ENCODE assay signal across 10 cellular contexts in the genomic region with DNA sequence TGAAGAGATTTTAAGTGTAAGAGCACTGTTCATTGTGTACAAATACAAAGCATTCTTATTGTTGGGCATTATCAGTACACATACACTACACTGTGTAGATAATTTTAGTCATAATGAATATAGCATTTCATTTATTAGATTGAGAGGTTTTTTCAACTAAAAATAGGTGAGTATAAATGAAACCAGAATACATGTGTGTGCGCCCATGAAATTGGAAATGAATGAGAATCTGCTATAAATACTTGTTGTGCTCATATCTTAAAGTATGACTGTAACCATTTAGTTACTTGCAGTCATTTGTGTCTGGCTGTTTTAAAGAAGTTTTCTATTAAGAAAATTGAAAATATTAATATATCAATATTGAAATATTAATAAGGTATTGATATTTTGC.
DNase-seq lines count a peak whose midpoint lies in the region; ATAC-seq, FAIRE-seq and TF ChIP-seq lines count a peak whose summit lies in the region.
"Had no signal": no experiment of that assay in that cellular context is flagged by ENCODE, and none has a peak within 500 bp of the region (broad histone marks: within the 10 kb centered on the region; RNA-seq: fewer than 3 reads in every experiment).

No MANE protein-coding gene starts in this region.

- POLR2A ChIA-PET in T-cell (lab: Charles Lee): no interaction called here

- H3K36me3 Mint-ChIP-seq in T-cell: no peaks in the 10 kb centered on the region

- TF ChIP-seq CTCF in breast epithelium (IDR thresholded peaks at IDR 0.05): no peak

- no peaks in the 10 kb centered on the region for H3K36me3 ChIP-seq in breast epithelium
- H3K36me3 ChIP-seq in H7 (replicated peaks; ENCODE audit: control insufficient read depth, insufficient read depth, low read length): no peaks in the 10 kb centered on the region

- CTCF ChIA-PET in T-cell (lab: Charles Lee): no interaction called here

- H3K9me3 Mint-ChIP-seq in T-cell: no peaks in the 10 kb centered on the region

- FAIRE-seq in islet of Langerhans (lab: Jason Lieb, UNC): peak; percentile 13

- ATAC-seq in GM18858 (IDR thresholded peaks at IDR 0.05; ENCODE audit: unreplicated experiment): peak; percentile 67
- ATAC-seq in GM21529 (IDR thresholded peaks at IDR 0.05; ENCODE audit: unreplicated experiment): peak; percentile 69
- ATAC-seq in HG03135 (IDR thresholded peaks at IDR 0.05; ENCODE audit: unreplicated experiment): peak; percentile 69
- no peak for ATAC-seq in T-cell (replicated peaks in 1 of 4)

- H3K27ac ChIP-seq in breast epithelium: no peak overlapping the region
- H3K27ac ChIP-seq: parathyroid adenoma had no signal

- no peak for DNase-seq in breast epithelium (ENCODE audit: low spot score in 2 of 2)
- no peak for DNase-seq in activated naive CD4-positive, alpha-beta T cell treated with Interleukin-2 at 50 U/mL for 16 hours
- no peak for DNase-seq in T-cell
- no peak for DNase-seq in H7
- DNase-seq: NCI-H510A treated with DMSO at 0.1 percent for 48 hours had no signal

- H3K27me3 ChIP-seq in breast epithelium (no peaks in the 10 kb centered on the region), H7 (ENCODE audit: control insufficient read depth, insufficient read depth, low read length) (no peaks in the 10 kb centered on the region)

- H3K27ac Mint-ChIP-seq in T-cell: no peak overlapping the region

- no peak overlapping the region for H3K4me3 Mint-ChIP-seq in T-cell

- no peaks in the 10 kb centered on the region for H3K4me1 ChIP-seq in breast epithelium
- H3K4me1 ChIP-seq: parathyroid adenoma had no signal

- TF ChIP-seq POLR2A in breast epithelium (IDR thresholded peaks at IDR 0.05): no peak

- H3K27me3 Mint-ChIP-seq in T-cell: no peaks in the 10 kb centered on the region

- intact Hi-C loops in breast epithelium (cut with DNase I; ENCODE audit: low total_unique reads): no loop called here

- H3K4me1 Mint-ChIP-seq in T-cell: no peaks in the 10 kb centered on the region

- H3K4me3 ChIP-seq in breast epithelium (no peak overlapping the region), H7 (ENCODE audit: insufficient read depth, low read depth, low read length) (no peak overlapping the region)

- H3K9me3 ChIP-seq in breast epithelium: no peaks in the 10 kb centered on the region

Comparison
In these comparisons a context has a peak if more than half of its experiments do, and no peak if none do; other contexts are left out.
1. ATAC-seq: peak in GM18858 (single experiment), GM21529 (single experiment) and HG03135 (single experiment); none in T-cell (0 of 4).